Comparison of ENCODE assay signal across 8 cellular contexts in the genomic region with DNA sequence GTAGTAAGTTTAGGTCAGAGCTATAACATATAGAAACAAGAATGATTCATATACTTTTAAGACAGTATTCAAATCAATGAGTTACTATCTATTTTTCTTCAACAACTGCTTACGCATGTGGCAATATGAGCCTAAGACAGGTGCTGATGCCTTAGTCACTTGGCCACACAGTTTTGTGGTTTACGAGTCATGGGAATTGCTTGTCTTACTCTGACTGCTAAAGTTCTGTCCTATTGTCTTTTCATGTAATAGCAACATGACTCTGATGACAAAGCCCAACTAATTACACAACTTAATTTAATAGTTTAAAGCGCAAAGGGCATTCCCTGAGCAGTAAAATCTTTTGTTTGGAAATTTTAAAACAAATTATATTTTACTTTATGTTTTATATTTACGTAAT.
DNase-seq lines count a peak whose midpoint lies in the region; ATAC-seq and TF ChIP-seq lines count a peak whose summit lies in the region.

No MANE protein-coding gene starts in this region.

- H3K36me3 ChIP-seq in left lung = no peaks in the 10 kb centered on the region

- TF ChIP-seq CTCF in left lung (IDR thresholded peaks at IDR 0.05) = no peak

- ATAC-seq in GM18499 (IDR thresholded peaks at IDR 0.05; ENCODE audit: insufficient read depth, unreplicated experiment) = peak; percentile 45
- peak; percentile 45 for ATAC-seq in HG02852 (IDR thresholded peaks at IDR 0.05; ENCODE audit: unreplicated experiment)
- peak; percentile 33 for ATAC-seq in left lung
- ATAC-seq in HG03097 (IDR thresholded peaks at IDR 0.05; ENCODE audit: low FRiP score, unreplicated experiment) = no peak
- no peak for ATAC-seq in GM18858 (IDR thresholded peaks at IDR 0.05; ENCODE audit: unreplicated experiment)

- H3K27me3 ChIP-seq in left lung = no peaks in the 10 kb centered on the region

- no peaks in the 10 kb centered on the region for H3K9me3 ChIP-seq in left lung

- peak; percentile 54 for DNase-seq in SW480 (ENCODE audit: low spot score)
- no peak for DNase-seq in left lung
- DNase-seq in activated gamma-delta T cell treated with Interleukin-2 at 50 U/mL for 16 hours = no peak
- no peak for DNase-seq in effector CD4-positive, alpha-beta T cell

- H3K4me1 ChIP-seq in left lung = no peaks in the 10 kb centered on the region

- intact Hi-C loops in left lung (cut with DNase I) = no loop called here

- H3K4me3 ChIP-seq in left lung = no peak overlapping the region

- no peak overlapping the region for H3K27ac ChIP-seq in left lung

Comparison
In these comparisons a context has a peak if more than half of its experiments do, and no peak if none do; other contexts are left out.
1. ATAC-seq: peak in GM18499 (single experiment), HG02852 (single experiment) and left lung (single experiment); none in HG03097 (single experiment) and GM18858 (single experiment).